In the genomic region with DNA sequence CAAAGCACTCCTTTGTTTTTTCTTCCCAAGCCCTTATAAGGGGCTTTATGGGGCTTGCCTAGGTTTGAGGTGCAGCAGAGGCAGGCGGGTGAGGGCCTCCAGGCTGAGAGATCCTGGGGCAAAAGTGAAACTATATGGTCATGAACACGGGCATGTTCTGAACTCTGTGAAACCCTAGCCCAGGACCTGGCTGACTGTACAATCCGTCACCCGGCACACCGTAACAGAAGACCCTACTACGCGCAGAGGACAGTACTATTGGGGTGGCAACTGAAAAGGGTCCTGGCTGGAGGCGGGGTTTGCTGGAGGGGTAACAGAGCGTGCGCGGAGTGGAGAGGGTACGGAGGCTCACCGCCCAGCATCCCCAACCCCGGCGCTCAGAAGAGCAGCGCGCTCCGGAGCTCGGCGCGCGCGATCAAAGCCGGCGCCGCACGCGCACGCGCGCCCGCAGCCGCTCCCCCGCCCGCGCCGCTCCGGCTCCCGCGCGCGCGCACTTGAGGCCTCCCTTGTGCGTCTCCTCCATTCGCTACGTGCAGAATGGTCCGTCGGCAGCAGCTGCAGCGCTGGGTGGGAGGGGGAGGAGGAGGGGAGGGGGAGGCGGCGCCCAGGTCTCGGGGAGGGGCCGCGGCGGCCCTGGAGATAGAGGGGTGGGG, we compare ENCODE assay signal across 8 cellular contexts. TPM values are rescaled to one million over a fixed set of nuclear protein-coding genes. Genes with fewer than 3 reads are reported as not detected.
A peak's percentile ranks its signal among the peaks of the same experiment; 100 is the strongest.
DNase-seq lines count a peak whose midpoint lies in the region; ATAC-seq and TF ChIP-seq lines count a peak whose summit lies in the region.

No MANE protein-coding gene starts in this region.

- in situ Hi-C loops in GM23248 (cut with MboI): no loop called here

- H3K27me3 ChIP-seq in DND-41 (ENCODE audit: insufficient read depth, low read length, poor library complexity) (no peaks in the 10 kb centered on the region), GM23248 (replicated peaks; ENCODE audit: insufficient read depth) (no peaks in the 10 kb centered on the region), MG63 (no peaks in the 10 kb centered on the region)

- H3K9me2 ChIP-seq in GM23248 (ENCODE audit: insufficient read depth): no peaks in the 10 kb centered on the region

- no peaks in the 10 kb centered on the region for H3K9me3 Mint-ChIP-seq in activated T-helper 2 cell treated with anti-CD3 and anti-CD28 coated beads, Interferon-gamma antibody, Interleukin-2, Interleukin-4, amounts not matched to agents 10 μg/mL and 5 μg/mL and 100 μg/mL, durations not matched to agents 14 hours and 24 hours and 36 hours
- peaks cover 6% of the 10 kb centered on the region for H3K9me3 Mint-ChIP-seq in glutamatergic neuron (ENCODE audit: unreplicated experiment)

- ATAC-seq in DND-41 (ENCODE audit: insufficient read depth, low read depth): peak; percentile 77

- H3K27me3 Mint-ChIP-seq in activated T-helper 2 cell treated with anti-CD3 and anti-CD28 coated beads, Interferon-gamma antibody, Interleukin-2, Interleukin-4, amounts not matched to agents 10 μg/mL and 5 μg/mL and 100 μg/mL, durations not matched to agents 14 hours and 24 hours and 36 hours (ENCODE audit: low read depth): no peaks in the 10 kb centered on the region
- peaks cover 11% of the 10 kb centered on the region for H3K27me3 Mint-ChIP-seq in glutamatergic neuron (ENCODE audit: unreplicated experiment)

- peak overlapping the region; percentile 99 for H3K27ac Mint-ChIP-seq in activated T-helper 2 cell treated with anti-CD3 and anti-CD28 coated beads, Interferon-gamma antibody, Interleukin-2, Interleukin-4, amounts not matched to agents 10 μg/mL and 5 μg/mL and 100 μg/mL, durations not matched to agents 14 hours and 24 hours and 36 hours
- H3K27ac Mint-ChIP-seq in glutamatergic neuron (ENCODE audit: unreplicated experiment): peak overlapping the region; percentile 48

- peak overlapping the region; percentile 92 for H3K4me3 Mint-ChIP-seq in activated T-helper 2 cell treated with anti-CD3 and anti-CD28 coated beads, Interferon-gamma antibody, Interleukin-2, Interleukin-4, amounts not matched to agents 10 μg/mL and 5 μg/mL and 100 μg/mL, durations not matched to agents 14 hours and 24 hours and 36 hours (ENCODE audit: low read depth)
- H3K4me3 Mint-ChIP-seq in glutamatergic neuron (ENCODE audit: unreplicated experiment): peak overlapping the region; percentile 91

- DNase-seq in DND-41: peak; percentile 89
- peak; percentile 92 for DNase-seq in GM23248
- DNase-seq in MG63: peak; percentile 98
- DNase-seq in activated T-helper 2 cell treated with anti-CD3 and anti-CD28 coated beads, Interferon-gamma antibody, Interleukin-2, Interleukin-4, amounts not matched to agents 10 μg/mL and 5 μg/mL and 100 μg/mL, durations not matched to agents 14 hours and 24 hours and 36 hours (ENCODE audit: low spot score): peak; percentile 80
- DNase-seq in glutamatergic neuron: peak; percentile 83
- peak; percentile 96 for DNase-seq in posterior vena cava (ENCODE audit: low spot score)
- DNase-seq in ureter (ENCODE audit: low spot score): peak; percentile 92
- DNase-seq in NCI-H1417 (lab: John Stamatoyannopoulos, UW): no peak

- peaks cover 25% of the 10 kb centered on the region for H3F3A ChIP-seq in GM23248 (ENCODE audit: insufficient read depth)

- H3K4me2 ChIP-seq in DND-41 (ENCODE audit: insufficient read depth, low read length) (peak overlapping the region; percentile 99), GM23248 (ENCODE audit: unreplicated experiment) (peak overlapping the region; percentile 74)

- H2AFZ ChIP-seq in DND-41 (ENCODE audit: low read depth, low read length) (peak overlapping the region; percentile 85), GM23248 (peak overlapping the region; percentile 58)

- 2 to 4% methylated on average over 46 to 55 of the region's 55 CpGs for WGBS in GM23248 (ENCODE audit: low coverage in 1 of 2, low lambda C conversion rate in 2 of 2, missing lambda C conversion rate in 2 of 2), 2 experiments

- TF ChIP-seq CTCF in DND-41 (IDR thresholded peaks at IDR 0.05; ENCODE audit: borderline replicate concordance, extremely low read depth, low read length, poor library complexity, severe bottlenecking): no peak
- TF ChIP-seq CTCF in glutamatergic neuron (IDR thresholded peaks at IDR 0.05; ENCODE audit: partially characterized antibody, unreplicated experiment): no peak

- intact Hi-C loops in activated T-helper 2 cell treated with anti-CD3 and anti-CD28 coated beads, Interferon-gamma antibody, Interleukin-2, Interleukin-4, amounts not matched to agents 10 μg/mL and 5 μg/mL and 100 μg/mL, durations not matched to agents 14 hours and 24 hours and 36 hours (cut with micrococcal nuclease): loop anchor here (1.0 to 10.0 kb wide), 2 partner anchors 9 to 148 kb away; no protein-coding TSS in a partner anchor
- intact Hi-C loops in posterior vena cava (cut with DNase I): loop anchor here in 1 of 2 donors (5.0 kb wide), 1 partner anchor 306 kb away; no protein-coding TSS in a partner anchor

- H3K4me1 ChIP-seq in DND-41 (ENCODE audit: insufficient read depth, low read length) (peaks cover 28% of the 10 kb centered on the region), GM23248 (ENCODE audit: insufficient read depth) (peaks cover 37% of the 10 kb centered on the region)

- H4K20me1 ChIP-seq in DND-41 (ENCODE audit: insufficient read depth, low read length) (no peaks in the 10 kb centered on the region), GM23248 (ENCODE audit: insufficient read depth) (no peaks in the 10 kb centered on the region)

- no peaks in the 10 kb centered on the region for H3K9me3 ChIP-seq in DND-41 (ENCODE audit: insufficient read depth, low read length, severe bottlenecking)
- H3K9me3 ChIP-seq in GM23248 (ENCODE audit: low read depth): no peaks in the 10 kb centered on the region
- no peaks in the 10 kb centered on the region for H3K9me3 ChIP-seq in MG63

- H3K4me1 Mint-ChIP-seq in activated T-helper 2 cell treated with anti-CD3 and anti-CD28 coated beads, Interferon-gamma antibody, Interleukin-2, Interleukin-4, amounts not matched to agents 10 μg/mL and 5 μg/mL and 100 μg/mL, durations not matched to agents 14 hours and 24 hours and 36 hours (ENCODE audit: low read depth): peaks cover 20% of the 10 kb centered on the region
- peaks cover 3% of the 10 kb centered on the region for H3K4me1 Mint-ChIP-seq in glutamatergic neuron (ENCODE audit: low read depth, unreplicated experiment)

- H3K4me3 ChIP-seq in DND-41 (ENCODE audit: low read depth in 1 of 2, low read length in 2 of 2) (peak overlapping the region; percentile 18 to 66; a peak in 3 of 4 replicates), GM23248 (peak overlapping the region; percentile 69), MG63 (peak overlapping the region; percentile 46)

- H3K27ac ChIP-seq in DND-41 (ENCODE audit: low read length) (peak overlapping the region; percentile 70), GM23248 (peak overlapping the region; percentile 79)

- H3K36me3 Mint-ChIP-seq in activated T-helper 2 cell treated with anti-CD3 and anti-CD28 coated beads, Interferon-gamma antibody, Interleukin-2, Interleukin-4, amounts not matched to agents 10 μg/mL and 5 μg/mL and 100 μg/mL, durations not matched to agents 14 hours and 24 hours and 36 hours (ENCODE audit: low read depth): no peaks in the 10 kb centered on the region
- H3K36me3 Mint-ChIP-seq in glutamatergic neuron (ENCODE audit: unreplicated experiment): peaks cover 4% of the 10 kb centered on the region

- H3K79me2 ChIP-seq in DND-41 (ENCODE audit: insufficient read depth, low read length): no peaks in the 10 kb centered on the region
- H3K79me2 ChIP-seq in GM23248 (ENCODE audit: insufficient read depth): no peaks in the 10 kb centered on the region

- H3K36me3 ChIP-seq in DND-41 (ENCODE audit: insufficient read depth, low read length): no peaks in the 10 kb centered on the region
- H3K36me3 ChIP-seq in GM23248 (ENCODE audit: low read depth): no peaks in the 10 kb centered on the region
- no peaks in the 10 kb centered on the region for H3K36me3 ChIP-seq in MG63

- H3K9ac ChIP-seq in DND-41 (ENCODE audit: low read depth, low read length) (peak overlapping the region; percentile 64), GM23248 (peak overlapping the region; percentile 61)

RNA-seq across cellular contexts. Expression of gene MRPL14, which starts 54.2 kb away (rescaled TPM):
- total RNA-seq in GM23248 (2014; rRNA removed; shearing (Covaris generic)): 47.6 and 64.7 TPM in 2 replicates
- 91.2 and 98.0 TPM in 2 replicates for polyA plus RNA-seq in GM23248 (2016; fragmentation: Nextera tagmentation; extraction: Ambion mirVana)
- 362 and 399 TPM in 2 replicates for total RNA-seq in MG63 (2014; rRNA removed; shearing (Covaris generic); ENCODE audit: low replicate concordance)
- 67.3 and 70.3 TPM in 2 replicates for total RNA-seq in activated T-helper 2 cell treated with anti-CD3 and anti-CD28 coated beads, Interferon-gamma antibody, Interleukin-2, Interleukin-4, amounts not matched to agents 10 μg/mL and 5 μg/mL and 100 μg/mL, durations not matched to agents 14 hours and 24 hours and 36 hours
- 31.7 TPM for total RNA-seq in glutamatergic neuron (ENCODE audit: unreplicated experiment)
- total RNA-seq in posterior vena cava: 10 to 100 TPM; 26.4 to 33.5 TPM
- total RNA-seq in ureter: 30.4 TPM

RNA-seq across cellular contexts. Expression of gene TMEM63B, which starts 54.3 kb away (rescaled TPM):
- 29.0 and 43.2 TPM in 2 replicates for total RNA-seq in GM23248 (2014; rRNA removed; shearing (Covaris generic))
- 14.1 and 14.3 TPM in 2 replicates for polyA plus RNA-seq in GM23248 (2016; fragmentation: Nextera tagmentation; extraction: Ambion mirVana)
- 18.4 and 35.3 TPM in 2 replicates for total RNA-seq in MG63 (2014; rRNA removed; shearing (Covaris generic); ENCODE audit: low replicate concordance)
- total RNA-seq in activated T-helper 2 cell treated with anti-CD3 and anti-CD28 coated beads, Interferon-gamma antibody, Interleukin-2, Interleukin-4, amounts not matched to agents 10 μg/mL and 5 μg/mL and 100 μg/mL, durations not matched to agents 14 hours and 24 hours and 36 hours: 20.3 and 23.6 TPM in 2 replicates
- total RNA-seq in glutamatergic neuron (ENCODE audit: unreplicated experiment) (148 TPM), posterior vena cava (10 to 100 TPM; 23.7 to 28.1 TPM), ureter (32.7 TPM)

Comparison
In these comparisons a context has a peak if more than half of its experiments do, and no peak if none do; other contexts are left out.
1. DNase-seq: peak in DND-41 (single experiment), GM23248 (single experiment), MG63 (single experiment), activated T-helper 2 cell treated with anti-CD3 and anti-CD28 coated beads, Interferon-gamma antibody, Interleukin-2, Interleukin-4, amounts not matched to agents 10 μg/mL and 5 μg/mL and 100 μg/mL, durations not matched to agents 14 hours and 24 hours and 36 hours (single experiment), glutamatergic neuron (single experiment), posterior vena cava (single experiment) and ureter (single experiment); none in NCI-H1417 (0 of 3).
2. Peak in every context shown above with its lines, with median percentiles within 50 percentile points of each other: H3K4me3 ChIP-seq.